ENCODE assay signal across 8 cellular contexts in genomic region chr2:121075006-121075545, GRCh38.
DNase-seq lines count a peak whose midpoint lies in the region; ATAC-seq, FAIRE-seq and TF ChIP-seq lines count a peak whose summit lies in the region.
"Had no signal": no experiment of that assay in that cellular context is flagged by ENCODE, and none has a peak within 500 bp of the region (broad histone marks: within the 10 kb centered on the region; RNA-seq: fewer than 3 reads in every experiment).

No MANE protein-coding gene starts in this region.

- peaks cover 25% of the 10 kb centered on the region for H3K4me1 ChIP-seq in ectodermal cell (ENCODE audit: control insufficient read depth, insufficient read depth, low read length)

- H3K9me3 Mint-ChIP-seq in activated T-helper 1 cell treated with anti-CD3 and anti-CD28 coated beads, Interleukin-12 subunit alpha, Interleukin-12 subunit beta, Interleukin-2, Interleukin-4 antibody, amounts not matched to agents 30 ng/mL and 10 ng/mL and 1 ng/mL, durations not matched to agents 14 hours and 24 hours and 36 hours, result no peaks in the 10 kb centered on the region
- H3K9me3 Mint-ChIP-seq: dendritic cell treated with granulocyte-macrophage colony-stimulating factor and Interleukin-4, amounts not matched to agents 40 ng/mL and 50 ng/mL, for 4 days had no signal

- peaks cover 30% of the 10 kb centered on the region for H3K27me3 ChIP-seq in ectodermal cell (ENCODE audit: control insufficient read depth, insufficient read depth, low read length, poor library complexity, severe bottlenecking)

- no peak overlapping the region for H3K27ac Mint-ChIP-seq in activated T-helper 1 cell treated with anti-CD3 and anti-CD28 coated beads, Interleukin-12 subunit alpha, Interleukin-12 subunit beta, Interleukin-2, Interleukin-4 antibody, amounts not matched to agents 30 ng/mL and 10 ng/mL and 1 ng/mL, durations not matched to agents 14 hours and 24 hours and 36 hours
- H3K27ac Mint-ChIP-seq: dendritic cell treated with granulocyte-macrophage colony-stimulating factor and Interleukin-4, amounts not matched to agents 40 ng/mL and 50 ng/mL, for 4 days had no signal

- H3K27ac ChIP-seq in ectodermal cell (ENCODE audit: insufficient read depth, low read depth, low read length, poor library complexity, severe bottlenecking), result no peak overlapping the region

- H3K36me3 Mint-ChIP-seq in activated T-helper 1 cell treated with anti-CD3 and anti-CD28 coated beads, Interleukin-12 subunit alpha, Interleukin-12 subunit beta, Interleukin-2, Interleukin-4 antibody, amounts not matched to agents 30 ng/mL and 10 ng/mL and 1 ng/mL, durations not matched to agents 14 hours and 24 hours and 36 hours (ENCODE audit: low read depth), result no peaks in the 10 kb centered on the region

- peak overlapping the region; percentile 7 for H3K4me3 ChIP-seq in ectodermal cell (ENCODE audit: insufficient read depth, low read depth, low read length)

- WGBS in ectodermal cell, 2 experiments, result 7 to 9% methylated on average over 14 of the region's 14 CpGs

- FAIRE-seq in G401.6 (lab: Jason Lieb, UNC), result peak; percentile 91

- no peak overlapping the region for H3K4me3 Mint-ChIP-seq in activated T-helper 1 cell treated with anti-CD3 and anti-CD28 coated beads, Interleukin-12 subunit alpha, Interleukin-12 subunit beta, Interleukin-2, Interleukin-4 antibody, amounts not matched to agents 30 ng/mL and 10 ng/mL and 1 ng/mL, durations not matched to agents 14 hours and 24 hours and 36 hours
- H3K4me3 Mint-ChIP-seq: dendritic cell treated with granulocyte-macrophage colony-stimulating factor and Interleukin-4, amounts not matched to agents 40 ng/mL and 50 ng/mL, for 4 days had no signal

- H3K27me3 Mint-ChIP-seq in activated T-helper 1 cell treated with anti-CD3 and anti-CD28 coated beads, Interleukin-12 subunit alpha, Interleukin-12 subunit beta, Interleukin-2, Interleukin-4 antibody, amounts not matched to agents 30 ng/mL and 10 ng/mL and 1 ng/mL, durations not matched to agents 14 hours and 24 hours and 36 hours (ENCODE audit: insufficient read depth), result peaks cover 21% of the 10 kb centered on the region

- no peaks in the 10 kb centered on the region for H3K9me3 ChIP-seq in ectodermal cell (ENCODE audit: control insufficient read depth, low read length)

- intact Hi-C loops in activated T-helper 1 cell treated with anti-CD3 and anti-CD28 coated beads, Interleukin-12 subunit alpha, Interleukin-12 subunit beta, Interleukin-2, Interleukin-4 antibody, amounts not matched to agents 30 ng/mL and 10 ng/mL and 1 ng/mL, durations not matched to agents 14 hours and 24 hours and 36 hours (cut with micrococcal nuclease), result no loop called here

- ATAC-seq in HG03342 (IDR thresholded peaks at IDR 0.05; ENCODE audit: unreplicated experiment), result no peak

- peak; percentile 90 for DNase-seq in HT-29 (ENCODE audit: low spot score)
- peak; percentile 91 for DNase-seq in non-pigmented ciliary epithelial cell (ENCODE audit: low read depth)
- no peak for DNase-seq in activated T-helper 1 cell treated with anti-CD3 and anti-CD28 coated beads, Interleukin-12 subunit alpha, Interleukin-12 subunit beta, Interleukin-2, Interleukin-4 antibody, amounts not matched to agents 30 ng/mL and 10 ng/mL and 1 ng/mL, durations not matched to agents 14 hours and 24 hours and 36 hours (ENCODE audit: low spot score)

- no peaks in the 10 kb centered on the region for H3K36me3 ChIP-seq in ectodermal cell (ENCODE audit: control insufficient read depth, insufficient read depth, low read length)

- H3K4me1 Mint-ChIP-seq in activated T-helper 1 cell treated with anti-CD3 and anti-CD28 coated beads, Interleukin-12 subunit alpha, Interleukin-12 subunit beta, Interleukin-2, Interleukin-4 antibody, amounts not matched to agents 30 ng/mL and 10 ng/mL and 1 ng/mL, durations not matched to agents 14 hours and 24 hours and 36 hours (ENCODE audit: low read depth), result no peaks in the 10 kb centered on the region

TF ChIP-seq in PFSK-1, 5 proteins besides CTCF, POLR2A, EP300 and RAD21:
- TF ChIP-seq SIN3A (IDR thresholded peaks at IDR 0.05; ENCODE audit: borderline replicate concordance, insufficient read depth, low read length) (peak; percentile 95; the same call in 1 of the 2 replicates), FOXP2 (optimal IDR thresholded peaks at IDR 0.05; ENCODE audit: borderline replicate concordance, extremely low read depth, extremely low read length, insufficient read depth) (no peak), TAF1 (IDR thresholded peaks at IDR 0.05; ENCODE audit: borderline replicate concordance, insufficient read depth, low read length) (peak; percentile 46; the same call in 1 of the 2 replicates), POLR2AphosphoS5 (IDR thresholded peaks at IDR 0.05; ENCODE audit: low read depth, low read length) (peak; percentile 100)
- TF ChIP-seq, protein P1, sequence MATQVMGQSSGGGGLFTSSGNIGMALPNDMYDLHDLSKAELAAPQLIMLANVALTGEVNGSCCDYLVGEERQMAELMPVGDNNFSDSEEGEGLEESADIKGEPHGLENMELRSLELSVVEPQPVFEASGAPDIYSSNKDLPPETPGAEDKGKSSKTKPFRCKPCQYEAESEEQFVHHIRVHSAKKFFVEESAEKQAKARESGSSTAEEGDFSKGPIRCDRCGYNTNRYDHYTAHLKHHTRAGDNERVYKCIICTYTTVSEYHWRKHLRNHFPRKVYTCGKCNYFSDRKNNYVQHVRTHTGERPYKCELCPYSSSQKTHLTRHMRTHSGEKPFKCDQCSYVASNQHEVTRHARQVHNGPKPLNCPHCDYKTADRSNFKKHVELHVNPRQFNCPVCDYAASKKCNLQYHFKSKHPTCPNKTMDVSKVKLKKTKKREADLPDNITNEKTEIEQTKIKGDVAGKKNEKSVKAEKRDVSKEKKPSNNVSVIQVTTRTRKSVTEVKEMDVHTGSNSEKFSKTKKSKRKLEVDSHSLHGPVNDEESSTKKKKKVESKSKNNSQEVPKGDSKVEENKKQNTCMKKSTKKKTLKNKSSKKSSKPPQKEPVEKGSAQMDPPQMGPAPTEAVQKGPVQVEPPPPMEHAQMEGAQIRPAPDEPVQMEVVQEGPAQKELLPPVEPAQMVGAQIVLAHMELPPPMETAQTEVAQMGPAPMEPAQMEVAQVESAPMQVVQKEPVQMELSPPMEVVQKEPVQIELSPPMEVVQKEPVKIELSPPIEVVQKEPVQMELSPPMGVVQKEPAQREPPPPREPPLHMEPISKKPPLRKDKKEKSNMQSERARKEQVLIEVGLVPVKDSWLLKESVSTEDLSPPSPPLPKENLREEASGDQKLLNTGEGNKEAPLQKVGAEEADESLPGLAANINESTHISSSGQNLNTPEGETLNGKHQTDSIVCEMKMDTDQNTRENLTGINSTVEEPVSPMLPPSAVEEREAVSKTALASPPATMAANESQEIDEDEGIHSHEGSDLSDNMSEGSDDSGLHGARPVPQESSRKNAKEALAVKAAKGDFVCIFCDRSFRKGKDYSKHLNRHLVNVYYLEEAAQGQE (IDR thresholded peaks at IDR 0.05; ENCODE audit: insufficient read depth in 1 of 2, low read depth in 2 of 2, low read length in 2 of 2), result 0 out of 4 replicates have a peak, but pooled peaks of 1 of the 2 experiments have one; percentile 37
TF ChIP-seq in PFSK-1: peak in this region for 4.
